8 cellular contexts compared by ENCODE assay signal in genomic region chr19:46346821-46347571, GRCh38. TPM values are rescaled to one million over a fixed set of nuclear protein-coding genes. Genes with fewer than 3 reads are reported as not detected.
DNase-seq lines count a peak whose midpoint lies in the region; ATAC-seq and TF ChIP-seq lines count a peak whose summit lies in the region.

TSS of gene PPP5C (plus strand) at chr19:46347087. CDS start at chr19:46347097, 10 bp downstream.

- no peaks in the 10 kb centered on the region for H3K36me3 ChIP-seq in duodenal mucosa (ENCODE audit: control insufficient read depth in 1 of 2, insufficient read depth in 2 of 2, low read length in 2 of 2)

- peak within 1 kb of the TSS; percentile 76 to 92 for H3K9ac ChIP-seq in duodenal mucosa (ENCODE audit: low read depth in 1 of 2, low read length in 2 of 2)

- peak; percentile 50 for ATAC-seq in GM19351 (IDR thresholded peaks at IDR 0.05; ENCODE audit: unreplicated experiment)

- POLR2A ChIA-PET in activated CD4-positive, alpha-beta memory T cell treated with anti-CD3 and anti-CD28 coated beads, Interleukin-2, amount 10 ng/mL, durations not matched to agents 7 days and 5 days (lab: Charles Lee), result interaction anchor here (0.6 to 1.1 kb wide), 4 partner anchors 10 to 1851 kb away, joined by 3 to 4 read pairs (median 3); no protein-coding TSS in a partner anchor

- H3K27me3 ChIP-seq in duodenal mucosa (ENCODE audit: control insufficient read depth in 1 of 2, insufficient read depth in 2 of 2, low read length in 2 of 2), result no peaks in the 10 kb centered on the region

- H3K9me3 ChIP-seq in duodenal mucosa (ENCODE audit: control insufficient read depth in 1 of 2, low read length in 2 of 2), result no peaks in the 10 kb centered on the region

- intact Hi-C loops in lower leg skin (cut with DNase I; ENCODE audit: low total_unique reads), result no loop called here

- peak within 1 kb of the TSS; percentile 94 for H3K4me3 Mint-ChIP-seq in activated CD4-positive, alpha-beta memory T cell treated with anti-CD3 and anti-CD28 coated beads, Interleukin-2, amount 10 ng/mL, durations not matched to agents 7 days and 5 days

- H3K4me3 ChIP-seq in duodenal mucosa (ENCODE audit: low read depth in 1 of 2, low read length in 2 of 2) (peak within 1 kb of the TSS; percentile 95), lower leg skin (ENCODE audit: low read depth, poor library complexity, severe bottlenecking) (peak within 1 kb of the TSS; percentile 99)

- 0 to 1% methylated on average over 50 to 52 of the region's 62 CpGs for WGBS in lower leg skin, 2 donors

- H3K9me3 Mint-ChIP-seq in activated CD4-positive, alpha-beta memory T cell treated with anti-CD3 and anti-CD28 coated beads, Interleukin-2, amount 10 ng/mL, durations not matched to agents 7 days and 5 days, result no peaks in the 10 kb centered on the region

- DNase-seq in C1 segment of cervical spinal cord (lab: John Stamatoyannopoulos, UW) (peak; percentile 31 to 93 (median 80)), HK-2 (ENCODE audit: unreplicated experiment) (peak; percentile 93), NCI-H82 (lab: John Stamatoyannopoulos, UW) (peak; percentile 98), lower leg skin (ENCODE audit: low spot score in 2 of 2) (peak; percentile 81 to 97)
- peak; percentile 91 for DNase-seq in activated CD4-positive, alpha-beta memory T cell treated with anti-CD3 and anti-CD28 coated beads, Interleukin-2, amount 10 ng/mL, durations not matched to agents 7 days and 5 days
- peak; percentile 83 to 89 for DNase-seq in stimulated activated CD4-positive, alpha-beta T cell treated with anti-CD3 and anti-CD28 coated beads, Interleukin-4, amount 100 ng/mL, for 48 hours (ENCODE audit: low read depth in 2 of 2)

- peak within 1 kb of the TSS; percentile 84 for H3K27ac Mint-ChIP-seq in activated CD4-positive, alpha-beta memory T cell treated with anti-CD3 and anti-CD28 coated beads, Interleukin-2, amount 10 ng/mL, durations not matched to agents 7 days and 5 days

- peaks cover 36 to 50% of the 10 kb centered on the region in 2 donors for H3K4me1 ChIP-seq in duodenal mucosa (ENCODE audit: control insufficient read depth in 1 of 2, insufficient read depth in 2 of 2, low read length in 2 of 2)

- H3K27ac ChIP-seq in duodenal mucosa (ENCODE audit: low read depth, low read length), result peak within 1 kb of the TSS; percentile 82

- H3K36me3 Mint-ChIP-seq in activated CD4-positive, alpha-beta memory T cell treated with anti-CD3 and anti-CD28 coated beads, Interleukin-2, amount 10 ng/mL, durations not matched to agents 7 days and 5 days (ENCODE audit: low read depth), result peaks cover 26% of the 10 kb centered on the region

- CTCF ChIA-PET in activated CD4-positive, alpha-beta memory T cell treated with anti-CD3 and anti-CD28 coated beads, Interleukin-2, amount 10 ng/mL, durations not matched to agents 7 days and 5 days (lab: Charles Lee), result interaction anchor here (0.7 to 2.3 kb wide), 13 partner anchors 9 to 1986 kb away, joined by 3 to 9 read pairs (median 4); no protein-coding TSS in a partner anchor

- peak in 1 of 2 donors; percentile 59 for TF ChIP-seq POLR2A in lower leg skin (IDR thresholded peaks at IDR 0.05)

- peaks cover 55% of the 10 kb centered on the region for H3K4me1 Mint-ChIP-seq in activated CD4-positive, alpha-beta memory T cell treated with anti-CD3 and anti-CD28 coated beads, Interleukin-2, amount 10 ng/mL, durations not matched to agents 7 days and 5 days

- peaks cover 11% of the 10 kb centered on the region for H3K27me3 Mint-ChIP-seq in activated CD4-positive, alpha-beta memory T cell treated with anti-CD3 and anti-CD28 coated beads, Interleukin-2, amount 10 ng/mL, durations not matched to agents 7 days and 5 days

- peak in 1 of 3 donors; percentile 81 for TF ChIP-seq CTCF in lower leg skin (IDR thresholded peaks at IDR 0.05)

RNA-seq across cellular contexts. Expression of gene PPP5C, which starts in this region (rescaled TPM):
- total RNA-seq in activated CD4-positive, alpha-beta memory T cell treated with anti-CD3 and anti-CD28 coated beads, Interleukin-2, amount 10 ng/mL, durations not matched to agents 7 days and 5 days, result 10 to 100 TPM; 84.6 to 85.1 TPM
- 10 to 100 TPM; 32.0 to 63.1 (median 48.4) TPM for total RNA-seq in lower leg skin

Comparison
In these comparisons a context has a peak if more than half of its experiments do, and no peak if none do; other contexts are left out.
1. Peak in every context shown above with its lines: DNase-seq, ATAC-seq, H3K4me3 ChIP-seq and H3K27ac ChIP-seq.